ENCODE assay signal across 2 cellular contexts in the genomic region with DNA sequence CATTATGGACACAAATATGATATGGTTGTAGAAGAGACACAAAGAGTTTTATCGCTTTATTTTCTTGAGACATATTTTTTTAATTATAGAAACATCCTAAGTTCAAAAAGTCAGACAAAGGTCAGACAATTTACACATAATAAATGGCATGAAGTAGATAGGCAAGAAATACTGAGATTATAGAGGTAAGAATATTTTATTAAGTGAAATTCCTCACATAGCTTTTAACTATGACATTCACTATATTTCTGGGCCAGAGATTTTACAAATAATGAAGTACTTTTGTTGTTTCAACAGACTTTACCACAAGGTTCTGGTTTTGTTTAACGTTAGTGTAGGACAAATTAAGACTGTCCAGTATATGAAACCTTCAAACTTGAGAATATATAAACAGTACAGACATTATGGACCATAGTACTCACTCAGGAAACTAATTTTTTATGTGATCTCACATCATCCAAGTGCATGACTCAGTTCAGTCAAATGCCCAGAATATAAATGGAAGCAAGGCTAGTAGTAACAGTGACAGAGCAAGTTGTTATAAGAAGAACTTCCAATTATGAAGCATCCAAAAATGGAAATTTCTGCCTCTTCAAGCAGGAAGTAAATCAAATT.
A peak's percentile ranks its signal among the peaks of the same experiment; 100 is the strongest.
TF ChIP-seq lines count a peak whose summit lies in the region.

No MANE protein-coding gene starts in this region.

TF ChIP-seq in SK-N-SH treated with all-trans-retinoic acid at 6 μM for 48 hours, 23 proteins besides CTCF, POLR2A, EP300 and RAD21 (continued from another document):
- TF ChIP-seq, protein P1, sequence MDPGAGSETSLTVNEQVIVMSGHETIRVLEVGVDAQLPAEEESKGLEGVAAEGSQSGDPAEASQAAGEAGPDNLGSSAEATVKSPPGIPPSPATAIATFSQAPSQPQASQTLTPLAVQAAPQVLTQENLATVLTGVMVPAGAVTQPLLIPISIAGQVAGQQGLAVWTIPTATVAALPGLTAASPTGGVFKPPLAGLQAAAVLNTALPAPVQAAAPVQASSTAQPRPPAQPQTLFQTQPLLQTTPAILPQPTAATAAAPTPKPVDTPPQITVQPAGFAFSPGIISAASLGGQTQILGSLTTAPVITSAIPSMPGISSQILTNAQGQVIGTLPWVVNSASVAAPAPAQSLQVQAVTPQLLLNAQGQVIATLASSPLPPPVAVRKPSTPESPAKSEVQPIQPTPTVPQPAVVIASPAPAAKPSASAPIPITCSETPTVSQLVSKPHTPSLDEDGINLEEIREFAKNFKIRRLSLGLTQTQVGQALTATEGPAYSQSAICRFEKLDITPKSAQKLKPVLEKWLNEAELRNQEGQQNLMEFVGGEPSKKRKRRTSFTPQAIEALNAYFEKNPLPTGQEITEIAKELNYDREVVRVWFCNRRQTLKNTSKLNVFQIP (CRISPR knock-in tag; IDR thresholded peaks at IDR 0.05; ENCODE audit: borderline replicate concordance, low read depth), result peak; percentile 16; the same call in 1 of the 2 replicates
- TF ChIP-seq ESRRG (CRISPR knock-in tag; IDR thresholded peaks at IDR 0.05), result no peak
- no peak for TF ChIP-seq ZNF8 (CRISPR knock-in tag; IDR thresholded peaks at IDR 0.05)
- TF ChIP-seq ISL1 (CRISPR knock-in tag; IDR thresholded peaks at IDR 0.05), result peak; percentile 95

TF ChIP-seq in SK-N-SH, 30 proteins besides CTCF, POLR2A, EP300 and RAD21 (continued from another document):
- TF ChIP-seq, protein P2, sequence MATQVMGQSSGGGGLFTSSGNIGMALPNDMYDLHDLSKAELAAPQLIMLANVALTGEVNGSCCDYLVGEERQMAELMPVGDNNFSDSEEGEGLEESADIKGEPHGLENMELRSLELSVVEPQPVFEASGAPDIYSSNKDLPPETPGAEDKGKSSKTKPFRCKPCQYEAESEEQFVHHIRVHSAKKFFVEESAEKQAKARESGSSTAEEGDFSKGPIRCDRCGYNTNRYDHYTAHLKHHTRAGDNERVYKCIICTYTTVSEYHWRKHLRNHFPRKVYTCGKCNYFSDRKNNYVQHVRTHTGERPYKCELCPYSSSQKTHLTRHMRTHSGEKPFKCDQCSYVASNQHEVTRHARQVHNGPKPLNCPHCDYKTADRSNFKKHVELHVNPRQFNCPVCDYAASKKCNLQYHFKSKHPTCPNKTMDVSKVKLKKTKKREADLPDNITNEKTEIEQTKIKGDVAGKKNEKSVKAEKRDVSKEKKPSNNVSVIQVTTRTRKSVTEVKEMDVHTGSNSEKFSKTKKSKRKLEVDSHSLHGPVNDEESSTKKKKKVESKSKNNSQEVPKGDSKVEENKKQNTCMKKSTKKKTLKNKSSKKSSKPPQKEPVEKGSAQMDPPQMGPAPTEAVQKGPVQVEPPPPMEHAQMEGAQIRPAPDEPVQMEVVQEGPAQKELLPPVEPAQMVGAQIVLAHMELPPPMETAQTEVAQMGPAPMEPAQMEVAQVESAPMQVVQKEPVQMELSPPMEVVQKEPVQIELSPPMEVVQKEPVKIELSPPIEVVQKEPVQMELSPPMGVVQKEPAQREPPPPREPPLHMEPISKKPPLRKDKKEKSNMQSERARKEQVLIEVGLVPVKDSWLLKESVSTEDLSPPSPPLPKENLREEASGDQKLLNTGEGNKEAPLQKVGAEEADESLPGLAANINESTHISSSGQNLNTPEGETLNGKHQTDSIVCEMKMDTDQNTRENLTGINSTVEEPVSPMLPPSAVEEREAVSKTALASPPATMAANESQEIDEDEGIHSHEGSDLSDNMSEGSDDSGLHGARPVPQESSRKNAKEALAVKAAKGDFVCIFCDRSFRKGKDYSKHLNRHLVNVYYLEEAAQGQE (IDR thresholded peaks at IDR 0.05; ENCODE audit: low read depth, low read length), result no peak
- TF ChIP-seq, protein P3, sequence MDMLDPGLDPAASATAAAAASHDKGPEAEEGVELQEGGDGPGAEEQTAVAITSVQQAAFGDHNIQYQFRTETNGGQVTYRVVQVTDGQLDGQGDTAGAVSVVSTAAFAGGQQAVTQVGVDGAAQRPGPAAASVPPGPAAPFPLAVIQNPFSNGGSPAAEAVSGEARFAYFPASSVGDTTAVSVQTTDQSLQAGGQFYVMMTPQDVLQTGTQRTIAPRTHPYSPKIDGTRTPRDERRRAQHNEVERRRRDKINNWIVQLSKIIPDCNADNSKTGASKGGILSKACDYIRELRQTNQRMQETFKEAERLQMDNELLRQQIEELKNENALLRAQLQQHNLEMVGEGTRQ (IDR thresholded peaks at IDR 0.05; ENCODE audit: borderline replicate concordance, low read depth, low read length), result no peak
- TF ChIP-seq RFX5 (IDR thresholded peaks at IDR 0.05; ENCODE audit: low read length) (no peak), SMC3 (IDR thresholded peaks at IDR 0.05; ENCODE audit: low read depth, low read length) (no peak), ELF1 (IDR thresholded peaks at IDR 0.05) (no peak), FOXM1 (IDR thresholded peaks at IDR 0.05; ENCODE audit: low read depth) (no peak), RCOR1 (IDR thresholded peaks at IDR 0.05; ENCODE audit: low read length) (no peak), SIN3A (IDR thresholded peaks at IDR 0.05; ENCODE audit: borderline replicate concordance, low read depth, low read length) (no peak), NRF1 (IDR thresholded peaks at IDR 0.05; ENCODE audit: low read depth, low read length) (no peak)
- TF ChIP-seq, protein P4, sequence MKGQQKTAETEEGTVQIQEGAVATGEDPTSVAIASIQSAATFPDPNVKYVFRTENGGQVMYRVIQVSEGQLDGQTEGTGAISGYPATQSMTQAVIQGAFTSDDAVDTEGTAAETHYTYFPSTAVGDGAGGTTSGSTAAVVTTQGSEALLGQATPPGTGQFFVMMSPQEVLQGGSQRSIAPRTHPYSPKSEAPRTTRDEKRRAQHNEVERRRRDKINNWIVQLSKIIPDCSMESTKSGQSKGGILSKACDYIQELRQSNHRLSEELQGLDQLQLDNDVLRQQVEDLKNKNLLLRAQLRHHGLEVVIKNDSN (IDR thresholded peaks at IDR 0.05; ENCODE audit: borderline replicate concordance, low read depth), result no peak
- TF ChIP-seq, protein P5, sequence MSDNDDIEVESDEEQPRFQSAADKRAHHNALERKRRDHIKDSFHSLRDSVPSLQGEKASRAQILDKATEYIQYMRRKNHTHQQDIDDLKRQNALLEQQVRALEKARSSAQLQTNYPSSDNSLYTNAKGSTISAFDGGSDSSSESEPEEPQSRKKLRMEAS (IDR thresholded peaks at IDR 0.05; ENCODE audit: low read depth), result no peak
